10 cellular contexts compared by ENCODE assay signal in the genomic region with DNA sequence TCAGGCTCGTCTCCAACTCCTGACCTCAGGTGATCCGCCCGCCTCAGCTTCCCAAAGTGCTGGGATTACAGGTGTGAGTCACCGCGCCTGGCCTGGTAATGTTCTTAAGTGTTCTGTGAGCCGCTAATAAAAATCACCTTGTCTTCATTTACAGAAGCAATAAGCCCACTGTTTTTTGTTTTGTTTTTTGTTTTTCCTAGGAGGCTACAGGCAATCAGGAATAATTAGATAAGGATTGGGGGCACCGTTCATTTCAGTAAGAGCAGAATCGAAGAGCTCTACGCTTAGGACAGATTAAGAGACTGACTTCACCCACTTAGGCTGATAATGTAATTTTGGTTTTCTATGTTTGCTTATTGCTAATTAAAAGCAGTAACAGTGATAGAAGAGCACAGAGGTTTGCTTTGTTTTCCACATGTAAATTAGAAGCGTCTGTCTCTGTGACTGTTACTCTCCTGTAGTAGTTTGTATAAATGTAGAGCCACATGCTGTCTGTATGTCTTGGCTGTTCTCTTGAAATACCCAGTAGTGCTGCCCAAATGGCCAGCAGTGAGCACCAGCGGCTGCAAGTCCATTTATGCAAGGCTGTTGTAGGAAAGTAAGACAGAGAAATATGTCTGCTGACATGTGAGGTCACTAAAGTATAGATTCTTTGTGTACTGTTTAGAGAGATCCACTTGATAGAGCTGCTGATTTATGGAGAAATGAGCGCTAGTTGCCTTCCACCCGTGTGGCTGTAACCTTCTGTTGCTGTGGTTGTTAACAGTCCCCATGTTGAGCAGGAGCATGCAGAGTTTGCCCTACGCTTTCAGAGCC. TPM values are rescaled to one million over a fixed set of nuclear protein-coding genes. Genes with fewer than 3 reads are reported as not detected.
DNase-seq lines count a peak whose midpoint lies in the region; ATAC-seq and TF ChIP-seq lines count a peak whose summit lies in the region.
"Had no signal": no experiment of that assay in that cellular context is flagged by ENCODE, and none has a peak within 500 bp of the region (broad histone marks: within the 10 kb centered on the region; RNA-seq: fewer than 3 reads in every experiment).

No MANE protein-coding gene starts in this region.

- ATAC-seq in GM21717 (IDR thresholded peaks at IDR 0.05; ENCODE audit: unreplicated experiment): peak; percentile 17
- no peak for ATAC-seq in gastroesophageal sphincter
- ATAC-seq in GM21390 (IDR thresholded peaks at IDR 0.05; ENCODE audit: unreplicated experiment): no peak
- ATAC-seq: activated CD4-positive, alpha-beta T cell treated with anti-CD3 and anti-CD28 coated beads for 36 hours had no signal

- H3K4me3 Mint-ChIP-seq in immature natural killer cell: peak overlapping the region in 3 of 5 donors; percentile 36 to 50 (median 50)
- H3K4me3 Mint-ChIP-seq: activated CD4-positive, alpha-beta T cell treated with anti-CD3 and anti-CD28 coated beads for 36 hours had no signal

- peak overlapping the region; percentile 66 for H3K27ac ChIP-seq in AG04450 (ENCODE audit: low read depth, low read length)
- H3K27ac ChIP-seq in gastroesophageal sphincter: peak overlapping the region in 1 of 4 donors; percentile 38

- no peak for TF ChIP-seq EP300 in gastroesophageal sphincter (IDR thresholded peaks at IDR 0.05)

- peaks cover 7 to 96% (median 13%) of the 10 kb centered on the region in 3 donors for H3K4me1 ChIP-seq in gastroesophageal sphincter

- peak overlapping the region in 2 of 6 donors; percentile 21 to 35 for H3K27ac Mint-ChIP-seq in immature natural killer cell
- H3K27ac Mint-ChIP-seq: activated CD4-positive, alpha-beta T cell treated with anti-CD3 and anti-CD28 coated beads for 36 hours had no signal

- peaks cover 0 to 8% (median 2%) of the 10 kb centered on the region in 3 donors for H3K27me3 Mint-ChIP-seq in immature natural killer cell (ENCODE audit: low read depth in 3 of 3)

- TF ChIP-seq CTCF in AG04450 (IDR thresholded peaks at IDR 0.05; ENCODE audit: low read depth, low read length) (no peak), gastroesophageal sphincter (IDR thresholded peaks at IDR 0.05) (no peak)

- POLR2A ChIA-PET in AG04450 (lab: Yijun Ruan, JAX): interaction anchor here (1.0 kb wide), 2 partner anchors 17 to 28 kb away, joined by 3 to 4 read pairs; no protein-coding TSS in a partner anchor

- CTCF ChIA-PET in AG04450 (lab: Charles Lee): interaction anchor here (0.7 to 0.8 kb wide), 2 partner anchors 20 kb away, joined by 3 to 6 read pairs; no protein-coding TSS in a partner anchor

- peaks cover 42 to 59% of the 10 kb centered on the region in 2 donors for H3K4me1 Mint-ChIP-seq in immature natural killer cell

- no peaks in the 10 kb centered on the region for H3K9me3 Mint-ChIP-seq in immature natural killer cell

- no peaks in the 10 kb centered on the region for H3K36me3 ChIP-seq in gastroesophageal sphincter

- peaks cover 0 to 3% (median 0%) of the 10 kb centered on the region in 3 donors for H3K36me3 Mint-ChIP-seq in immature natural killer cell

- H3K9me3 ChIP-seq in AG04450 (ENCODE audit: control insufficient read depth, insufficient read depth, low read length) (peaks cover 2% of the 10 kb centered on the region; the same call in 1 of the 2 replicates), gastroesophageal sphincter (no peaks in the 10 kb centered on the region)

- TF ChIP-seq POLR2A in gastroesophageal sphincter (IDR thresholded peaks at IDR 0.05): no peak

- H3K4me3 ChIP-seq in AG04450 (ENCODE audit: low read depth, low read length): peak overlapping the region; percentile 10; the same call in 1 of the 2 replicates
- no peak overlapping the region for H3K4me3 ChIP-seq in gastroesophageal sphincter

- DNase-seq in AG04450 (ENCODE audit: low read depth, low spot score) (no peak), NCI-H82 treated with DMSO at 0.1 percent for 48 hours (lab: John Stamatoyannopoulos, UW; ENCODE audit: unreplicated experiment) (peak; percentile 95), immature natural killer cell (no peak), SIG-M5 treated with dmso at 0.1 percent for 504 hours (lab: John Stamatoyannopoulos, UW; ENCODE audit: unreplicated experiment) (no peak), DMS153 treated with DMSO at 0.1 percent for 48 hours (lab: John Stamatoyannopoulos, UW; ENCODE audit: unreplicated experiment) (no peak)
- DNase-seq: activated CD4-positive, alpha-beta T cell treated with anti-CD3 and anti-CD28 coated beads for 36 hours; NCI-H1694 had no signal

- H3K27me3 ChIP-seq in AG04450 (ENCODE audit: control insufficient read depth, insufficient read depth, low read length) (no peaks in the 10 kb centered on the region), gastroesophageal sphincter (no peaks in the 10 kb centered on the region)

- 66 to 78% methylated on average over 8 to 13 of the region's 14 CpGs for WGBS in gastroesophageal sphincter (ENCODE audit: low coverage in 1 of 2), 2 donors

RNA-seq across cellular contexts. Expression of gene TRIO, which starts 30.5 kb away (rescaled TPM):
- polyA plus RNA-seq in AG04450 (2011; rRNA removed) (268 TPM in 2 replicates), immature natural killer cell (1 to 10 TPM in 2 of 3 donors, under 1 TPM in 1; 0.70 to 2.3 (median 1.2) TPM)
- polyA minus RNA-seq in AG04450 (2011; rRNA and poly(A)+ RNA removed): 933 and 1,222 TPM in 2 replicates
- total RNA-seq in gastroesophageal sphincter: 100 to 1,000 TPM in 3 of 4 donors, 10 to 100 TPM in 1; 69.2 to 257 (median 172) TPM

Comparison
In these comparisons a context has a peak if more than half of its experiments do, and no peak if none do; other contexts are left out.
1. RNA of gene TRIO, which starts 30.5 kb away (polyA plus RNA-seq): 268 TPM in AG04450; 0.70 to 2.3 TPM in immature natural killer cell; every median in the first group is over 10 times any median in the second.